8 cellular contexts compared by ENCODE assay signal in genomic region chr15:69755571-69756310, GRCh38.
DNase-seq lines count a peak whose midpoint lies in the region; ATAC-seq and TF ChIP-seq lines count a peak whose summit lies in the region.

No MANE protein-coding gene starts in this region.

- no peak overlapping the region for H3K4me3 Mint-ChIP-seq in glutamatergic neuron (ENCODE audit: unreplicated experiment)

- intact Hi-C loops in cardiac septum (cut with DNase I) (no loop called here), left ventricle myocardium superior (cut with micrococcal nuclease) (no loop called here)

- H3K4me1 Mint-ChIP-seq in glutamatergic neuron (ENCODE audit: low read depth, unreplicated experiment): peaks cover 4% of the 10 kb centered on the region

- H3K27me3 Mint-ChIP-seq in glutamatergic neuron (ENCODE audit: unreplicated experiment): peaks cover 3% of the 10 kb centered on the region

- peaks cover 2% of the 10 kb centered on the region for H3K9me3 Mint-ChIP-seq in glutamatergic neuron (ENCODE audit: unreplicated experiment)

- ATAC-seq in left ventricle myocardium superior (no peak), HG03460 (IDR thresholded peaks at IDR 0.05; ENCODE audit: unreplicated experiment) (peak; percentile 87)

- peak; percentile 83 for DNase-seq in cardiac septum (ENCODE audit: low spot score)
- DNase-seq in left ventricle myocardium superior: no peak
- peak; percentile 49 for DNase-seq in activated CD4-positive, alpha-beta T cell treated with anti-CD3 and anti-CD28 coated beads for 1 hour
- peak; percentile 85 for DNase-seq in epithelial cell of proximal tubule (ENCODE audit: low read depth)
- peak; percentile 87 for DNase-seq in stimulated activated CD8-positive, alpha-beta memory T cell treated with anti-CD3 and anti-CD28 coated beads, Interleukin-4, amount 100 ng/mL, for 48 hours
- DNase-seq in glutamatergic neuron: no peak
- no peak for DNase-seq in NCI-H1436 treated with DMSO at 0.1 percent for 48 hours (lab: John Stamatoyannopoulos, UW)

- TF ChIP-seq CTCF in epithelial cell of proximal tubule (conservative IDR thresholded peaks at IDR 0.05; ENCODE audit: low read depth, low read length) (no peak), glutamatergic neuron (IDR thresholded peaks at IDR 0.05; ENCODE audit: partially characterized antibody, unreplicated experiment) (no peak)

- peaks cover 18% of the 10 kb centered on the region for H3K36me3 Mint-ChIP-seq in glutamatergic neuron (ENCODE audit: unreplicated experiment)

- no peak overlapping the region for H3K27ac Mint-ChIP-seq in glutamatergic neuron (ENCODE audit: unreplicated experiment)

- H3K4me3 ChIP-seq in epithelial cell of proximal tubule (ENCODE audit: low read depth, low read length): no peak overlapping the region

Comparison
In these comparisons a context has a peak if more than half of its experiments do, and no peak if none do; other contexts are left out.
1. DNase-seq: peak in cardiac septum (single experiment), activated CD4-positive, alpha-beta T cell treated with anti-CD3 and anti-CD28 coated beads for 1 hour (single experiment), epithelial cell of proximal tubule (single experiment) and stimulated activated CD8-positive, alpha-beta memory T cell treated with anti-CD3 and anti-CD28 coated beads, Interleukin-4, amount 100 ng/mL, for 48 hours (single experiment); none in left ventricle myocardium superior (single experiment), glutamatergic neuron (single experiment) and NCI-H1436 treated with DMSO at 0.1 percent for 48 hours (single experiment).